Comparison of ENCODE assay signal across 9 cellular contexts in the genomic region with DNA sequence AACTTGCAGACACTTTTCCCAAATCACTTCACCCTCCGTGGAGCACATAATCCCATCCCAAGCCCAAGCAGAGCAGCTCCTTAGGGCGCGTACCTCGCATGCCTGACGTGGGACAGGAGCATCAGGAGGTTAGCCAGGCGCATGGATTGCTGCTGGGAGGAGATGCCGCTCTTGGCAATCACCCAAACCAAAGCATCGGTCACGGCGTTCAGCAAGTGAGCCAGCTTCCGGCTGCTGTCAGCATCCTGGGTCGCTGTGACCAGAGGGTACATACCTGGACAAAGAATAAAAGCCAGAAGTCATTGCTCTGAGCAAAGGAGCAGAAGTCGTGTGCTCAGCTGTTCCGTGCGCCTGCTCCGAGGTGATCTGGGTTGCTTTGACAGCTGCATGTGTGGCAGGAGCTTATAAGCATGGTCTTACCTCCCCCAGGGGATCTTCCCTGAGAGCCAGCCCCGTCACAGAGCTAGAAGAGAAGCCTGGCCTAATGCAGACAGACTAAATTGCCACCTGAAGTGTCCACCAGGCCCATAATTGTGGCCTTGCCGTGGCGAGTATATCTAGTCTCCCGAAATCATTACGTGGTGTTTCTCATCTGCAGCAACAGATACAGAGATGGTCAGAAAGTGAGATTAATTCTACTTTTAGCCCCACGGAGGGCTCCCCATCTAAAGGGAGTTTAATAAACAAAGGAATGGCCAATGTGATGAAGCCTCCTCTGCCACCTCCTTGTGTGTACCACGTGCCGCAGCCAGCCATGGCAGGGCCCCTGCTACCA. TPM values are rescaled to one million over a fixed set of nuclear protein-coding genes. Genes with fewer than 3 reads are reported as not detected.
DNase-seq lines count a peak whose midpoint lies in the region; ATAC-seq and TF ChIP-seq lines count a peak whose summit lies in the region.
"Had no signal": no experiment of that assay in that cellular context is flagged by ENCODE, and none has a peak within 500 bp of the region (broad histone marks: within the 10 kb centered on the region; RNA-seq: fewer than 3 reads in every experiment).

No MANE protein-coding gene starts in this region.

- H3K4me3 ChIP-seq in ovary, result no peak overlapping the region

- TF ChIP-seq CTCF in WTC11 (IDR thresholded peaks at IDR 0.05) (no peak), ovary (IDR thresholded peaks at IDR 0.05) (no peak)

- no peaks in the 10 kb centered on the region; the same call in 1 of the 2 replicates for H3K9me3 Mint-ChIP-seq in WTC11

- intact Hi-C loops in ovary (cut with DNase I), result no loop called here

- H3K9me3 ChIP-seq in ovary, result no peaks in the 10 kb centered on the region

- H3K27me3 Mint-ChIP-seq in WTC11 (ENCODE audit: low read depth), result no peaks in the 10 kb centered on the region

- no peaks in the 10 kb centered on the region for H3K4me1 Mint-ChIP-seq in WTC11

- no peaks in the 10 kb centered on the region for H3K36me3 ChIP-seq in ovary

- no peak for TF ChIP-seq EP300 in ovary (IDR thresholded peaks at IDR 0.05)

- TF ChIP-seq POLR2A in ovary (IDR thresholded peaks at IDR 0.05), result no peak

- H3K27ac ChIP-seq in ovary, result no peak overlapping the region
- H3K27ac ChIP-seq: VCaP had no signal

- POLR2A ChIA-PET in WTC11 (lab: Charles Lee), result interaction anchor here (0.6 kb wide), 1 partner anchor 124 kb away, joined by 8 read pairs; no protein-coding TSS in a partner anchor

- H3K27me3 ChIP-seq in ovary, result no peaks in the 10 kb centered on the region

- 33 to 40% (median 37%) methylated on average over 24 of the region's 24 CpGs for WGBS in ovary, 3 donors

- peaks cover 5% of the 10 kb centered on the region for H3K4me1 ChIP-seq in ovary (ENCODE audit: insufficient read depth)

- CTCF ChIA-PET in WTC11 (lab: Charles Lee), result interaction anchor here (1.2 to 3.1 kb wide), 2 partner anchors 68 to 69 kb away, joined by 4 to 13 read pairs; no protein-coding TSS in a partner anchor

- no peaks in the 10 kb centered on the region for H3K36me3 Mint-ChIP-seq in WTC11

- ATAC-seq in GM18868 (IDR thresholded peaks at IDR 0.05; ENCODE audit: unreplicated experiment) (peak; percentile 12), HG03571 (IDR thresholded peaks at IDR 0.05; ENCODE audit: unreplicated experiment) (peak; percentile 4), WTC11 (0 out of 2 replicates have a peak, but pooled peaks have one; percentile 12), HG02678 (IDR thresholded peaks at IDR 0.05; ENCODE audit: unreplicated experiment) (no peak), GM21576 (IDR thresholded peaks at IDR 0.05; ENCODE audit: unreplicated experiment) (no peak), GM18870 (IDR thresholded peaks at IDR 0.05; ENCODE audit: unreplicated experiment) (no peak)

- no peak overlapping the region for H3K27ac Mint-ChIP-seq in WTC11

- H3K4me3 Mint-ChIP-seq in WTC11, result no peak overlapping the region

- DNase-seq in WTC11 (ENCODE audit: low spot score) (no peak), ovary (peak; percentile 58 to 69 (median 67)), middle frontal gyrus (ENCODE audit: extremely low spot score, low spot score) (no peak)

TF ChIP-seq in WTC11, 78 proteins besides CTCF, POLR2A, EP300 and RAD21 (continues in another document):
- TF ChIP-seq, protein P1, sequence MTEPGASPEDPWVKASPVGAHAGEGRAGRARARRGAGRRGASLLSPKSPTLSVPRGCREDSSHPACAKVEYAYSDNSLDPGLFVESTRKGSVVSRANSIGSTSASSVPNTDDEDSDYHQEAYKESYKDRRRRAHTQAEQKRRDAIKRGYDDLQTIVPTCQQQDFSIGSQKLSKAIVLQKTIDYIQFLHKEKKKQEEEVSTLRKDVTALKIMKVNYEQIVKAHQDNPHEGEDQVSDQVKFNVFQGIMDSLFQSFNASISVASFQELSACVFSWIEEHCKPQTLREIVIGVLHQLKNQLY (CRISPR knock-in tag; IDR thresholded peaks at IDR 0.05), result no peak
- TF ChIP-seq ETV6 (CRISPR knock-in tag; IDR thresholded peaks at IDR 0.05), result no peak
- TF ChIP-seq, protein P2, sequence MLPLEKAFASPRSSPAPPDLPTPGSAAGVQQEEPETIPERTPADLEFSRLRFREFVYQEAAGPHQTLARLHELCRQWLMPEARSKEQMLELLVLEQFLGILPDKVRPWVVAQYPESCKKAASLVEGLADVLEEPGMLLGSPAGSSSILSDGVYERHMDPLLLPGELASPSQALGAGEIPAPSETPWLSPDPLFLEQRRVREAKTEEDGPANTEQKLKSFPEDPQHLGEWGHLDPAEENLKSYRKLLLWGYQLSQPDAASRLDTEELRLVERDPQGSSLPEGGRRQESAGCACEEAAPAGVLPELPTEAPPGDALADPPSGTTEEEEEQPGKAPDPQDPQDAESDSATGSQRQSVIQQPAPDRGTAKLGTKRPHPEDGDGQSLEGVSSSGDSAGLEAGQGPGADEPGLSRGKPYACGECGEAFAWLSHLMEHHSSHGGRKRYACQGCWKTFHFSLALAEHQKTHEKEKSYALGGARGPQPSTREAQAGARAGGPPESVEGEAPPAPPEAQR (CRISPR knock-in tag; IDR thresholded peaks at IDR 0.05), result no peak
- TF ChIP-seq, protein P3, sequence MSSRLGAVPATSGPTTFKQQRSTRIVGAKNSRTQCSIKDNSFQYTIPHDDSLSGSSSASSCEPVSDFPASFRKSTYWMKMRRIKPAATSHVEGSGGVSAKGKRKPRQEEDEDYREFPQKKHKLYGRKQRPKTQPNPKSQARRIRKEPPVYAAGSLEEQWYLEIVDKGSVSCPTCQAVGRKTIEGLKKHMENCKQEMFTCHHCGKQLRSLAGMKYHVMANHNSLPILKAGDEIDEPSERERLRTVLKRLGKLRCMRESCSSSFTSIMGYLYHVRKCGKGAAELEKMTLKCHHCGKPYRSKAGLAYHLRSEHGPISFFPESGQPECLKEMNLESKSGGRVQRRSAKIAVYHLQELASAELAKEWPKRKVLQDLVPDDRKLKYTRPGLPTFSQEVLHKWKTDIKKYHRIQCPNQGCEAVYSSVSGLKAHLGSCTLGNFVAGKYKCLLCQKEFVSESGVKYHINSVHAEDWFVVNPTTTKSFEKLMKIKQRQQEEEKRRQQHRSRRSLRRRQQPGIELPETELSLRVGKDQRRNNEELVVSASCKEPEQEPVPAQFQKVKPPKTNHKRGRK (CRISPR knock-in tag; IDR thresholded peaks at IDR 0.05; ENCODE audit: borderline replicate concordance), result no peak
- TF ChIP-seq, protein P4, sequence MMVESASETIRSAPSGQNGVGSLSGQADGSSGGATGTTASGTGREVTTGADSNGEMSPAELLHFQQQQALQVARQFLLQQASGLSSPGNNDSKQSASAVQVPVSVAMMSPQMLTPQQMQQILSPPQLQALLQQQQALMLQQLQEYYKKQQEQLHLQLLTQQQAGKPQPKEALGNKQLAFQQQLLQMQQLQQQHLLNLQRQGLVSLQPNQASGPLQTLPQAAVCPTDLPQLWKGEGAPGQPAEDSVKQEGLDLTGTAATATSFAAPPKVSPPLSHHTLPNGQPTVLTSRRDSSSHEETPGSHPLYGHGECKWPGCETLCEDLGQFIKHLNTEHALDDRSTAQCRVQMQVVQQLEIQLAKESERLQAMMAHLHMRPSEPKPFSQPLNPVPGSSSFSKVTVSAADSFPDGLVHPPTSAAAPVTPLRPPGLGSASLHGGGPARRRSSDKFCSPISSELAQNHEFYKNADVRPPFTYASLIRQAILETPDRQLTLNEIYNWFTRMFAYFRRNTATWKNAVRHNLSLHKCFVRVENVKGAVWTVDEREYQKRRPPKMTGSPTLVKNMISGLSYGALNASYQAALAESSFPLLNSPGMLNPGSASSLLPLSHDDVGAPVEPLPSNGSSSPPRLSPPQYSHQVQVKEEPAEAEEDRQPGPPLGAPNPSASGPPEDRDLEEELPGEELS (CRISPR knock-in tag; IDR thresholded peaks at IDR 0.05), result no peak
- TF ChIP-seq, protein P5, sequence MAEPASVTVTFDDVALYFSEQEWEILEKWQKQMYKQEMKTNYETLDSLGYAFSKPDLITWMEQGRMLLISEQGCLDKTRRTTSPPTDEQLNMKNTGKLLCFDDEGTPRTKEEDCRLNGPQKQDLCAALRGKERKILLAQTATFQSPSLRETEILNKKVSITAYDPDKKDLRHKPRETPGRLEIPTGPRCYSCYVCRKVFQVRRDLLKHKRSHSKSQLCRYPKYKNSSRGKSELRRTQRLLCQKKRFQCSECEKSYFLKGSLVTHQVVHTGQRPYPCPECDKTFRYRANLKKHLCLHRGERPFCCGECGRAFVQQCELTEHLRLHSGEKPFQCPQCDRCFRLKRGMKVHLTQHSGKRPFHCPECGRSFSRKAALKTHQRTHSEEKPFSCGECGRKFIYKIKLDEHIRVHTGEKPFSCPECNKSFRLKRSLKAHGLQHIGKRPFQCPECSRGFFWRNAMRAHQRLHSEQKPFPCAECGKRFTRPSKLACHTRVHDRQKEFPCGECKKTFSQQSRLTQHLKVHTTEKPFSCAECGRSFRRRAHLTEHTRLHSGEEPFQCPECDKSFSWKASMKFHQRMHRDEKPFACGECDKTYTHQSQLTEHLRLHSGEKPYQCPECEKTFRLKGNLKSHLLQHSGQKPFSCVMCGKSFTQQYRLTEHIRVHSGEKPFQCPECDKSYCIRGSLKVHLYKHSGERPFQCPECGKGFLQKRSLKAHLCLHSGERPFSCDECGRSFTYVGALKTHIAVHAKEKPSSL (CRISPR knock-in tag; conservative IDR thresholded peaks at IDR 0.05), result no peak
- TF ChIP-seq CREM (CRISPR knock-in tag; IDR thresholded peaks at IDR 0.05), result no peak
- no peak for TF ChIP-seq CREB1 (CRISPR knock-in tag; IDR thresholded peaks at IDR 0.05)
- no peak for TF ChIP-seq TP53 (CRISPR knock-in tag; IDR thresholded peaks at IDR 0.05)
- TF ChIP-seq GRHL2 (CRISPR knock-in tag; IDR thresholded peaks at IDR 0.05; ENCODE audit: insufficient replicate concordance, severe bottlenecking), result no peak
- TF ChIP-seq, protein P6, sequence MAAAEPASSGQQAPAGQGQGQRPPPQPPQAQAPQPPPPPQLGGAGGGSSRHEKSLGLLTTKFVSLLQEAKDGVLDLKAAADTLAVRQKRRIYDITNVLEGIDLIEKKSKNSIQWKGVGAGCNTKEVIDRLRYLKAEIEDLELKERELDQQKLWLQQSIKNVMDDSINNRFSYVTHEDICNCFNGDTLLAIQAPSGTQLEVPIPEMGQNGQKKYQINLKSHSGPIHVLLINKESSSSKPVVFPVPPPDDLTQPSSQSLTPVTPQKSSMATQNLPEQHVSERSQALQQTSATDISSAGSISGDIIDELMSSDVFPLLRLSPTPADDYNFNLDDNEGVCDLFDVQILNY (CRISPR knock-in tag; IDR thresholded peaks at IDR 0.05), result no peak
- TF ChIP-seq, protein P7, sequence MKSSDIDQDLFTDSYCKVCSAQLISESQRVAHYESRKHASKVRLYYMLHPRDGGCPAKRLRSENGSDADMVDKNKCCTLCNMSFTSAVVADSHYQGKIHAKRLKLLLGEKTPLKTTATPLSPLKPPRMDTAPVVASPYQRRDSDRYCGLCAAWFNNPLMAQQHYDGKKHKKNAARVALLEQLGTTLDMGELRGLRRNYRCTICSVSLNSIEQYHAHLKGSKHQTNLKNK (CRISPR knock-in tag; IDR thresholded peaks at IDR 0.05), result no peak

RNA-seq across cellular contexts. Expression of a gene that starts 59.1 kb away (rescaled TPM):
- total RNA-seq in WTC11 (2021) (0.23 to 0.50 TPM (median 0.39 TPM) in 3 replicates), ovary (10 to 100 TPM in 5 of 7 donors, 1 to 10 TPM in 2; 7.7 to 26.2 (median 22.3) TPM)
- polyA plus RNA-seq in ovary, result 1 to 10 TPM; 5.1 TPM

Comparison
In these comparisons a context has a peak if more than half of its experiments do, and no peak if none do; other contexts are left out.
1. ATAC-seq: peak in GM18868 (single experiment), HG03571 (single experiment) and WTC11 (single experiment); none in HG02678 (single experiment), GM21576 (single experiment) and GM18870 (single experiment).
2. DNase-seq: peak in ovary (5 of 5); none in WTC11 (single experiment) and middle frontal gyrus (single experiment).